In the genomic region with DNA sequence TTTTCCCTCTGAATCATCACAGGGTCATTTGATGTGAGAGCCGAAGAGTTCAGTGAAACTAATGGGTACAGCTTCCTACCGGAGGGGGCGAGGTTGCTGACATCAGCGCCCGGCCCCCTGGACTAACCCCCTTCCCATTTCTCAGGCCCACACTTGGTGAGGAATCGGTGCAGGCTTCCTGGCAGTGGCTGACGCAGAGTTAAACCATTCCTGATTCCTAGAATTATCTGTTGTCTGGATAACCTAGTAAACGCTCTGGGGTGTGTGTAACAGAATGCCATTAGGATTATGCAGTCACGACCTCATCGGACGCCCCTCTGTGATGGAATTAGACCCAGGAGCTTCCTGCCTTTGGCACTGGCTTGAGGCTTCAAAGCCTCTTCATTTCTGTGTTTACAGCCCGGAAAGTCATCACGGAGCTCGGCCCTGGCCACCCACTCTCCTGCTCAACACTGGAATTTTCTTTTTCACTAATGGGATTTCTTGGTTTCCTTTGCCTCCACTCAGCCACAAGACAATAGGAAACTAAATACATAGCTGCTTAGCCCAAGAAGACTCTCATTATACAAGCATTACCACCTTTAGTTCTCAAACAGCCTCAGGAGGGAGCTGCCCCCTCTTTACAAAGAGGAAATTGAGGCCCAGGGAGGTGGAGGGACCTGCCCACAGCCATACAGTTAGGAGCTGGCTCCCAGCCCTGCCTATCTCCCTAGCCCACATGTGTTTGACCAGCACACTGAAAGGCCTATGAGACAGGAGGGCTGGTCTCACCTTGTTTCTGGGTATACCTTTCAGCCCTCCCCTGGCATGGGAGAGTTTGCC, we compare ENCODE assay signal across 8 cellular contexts.
DNase-seq lines count a peak whose midpoint lies in the region; ATAC-seq and TF ChIP-seq lines count a peak whose summit lies in the region.

No MANE protein-coding gene starts in this region.

- H3K36me3 ChIP-seq in body of pancreas (replicated peaks in 1 of 2; ENCODE audit: insufficient read depth in 1 of 2, low read depth in 2 of 2) (no peaks in the 10 kb centered on the region), lower lobe of right lung (peaks cover 44% of the 10 kb centered on the region), thymus (ENCODE audit: control insufficient read depth, insufficient read depth) (peaks cover 69% of the 10 kb centered on the region)

- H3K9me3 ChIP-seq in body of pancreas (no peaks in the 10 kb centered on the region), lower lobe of right lung (no peaks in the 10 kb centered on the region), thymus (ENCODE audit: control insufficient read depth) (no peaks in the 10 kb centered on the region)

- no peaks in the 10 kb centered on the region for H3K27me3 Mint-ChIP-seq in activated CD8-positive, alpha-beta T cell treated with anti-CD3 and anti-CD28 coated beads for 36 hours
- no peaks in the 10 kb centered on the region for H3K27me3 Mint-ChIP-seq in activated CD8-positive, alpha-beta T cell treated with anti-CD3 and anti-CD28 coated beads, Interleukin-2, amount 10 ng/mL, durations not matched to agents 7 days and 5 days (ENCODE audit: low read depth)

- H3K4me1 ChIP-seq in body of pancreas, result peaks cover 40% of the 10 kb centered on the region
- H3K4me1 ChIP-seq in lower lobe of right lung, result peaks cover 56% of the 10 kb centered on the region
- H3K4me1 ChIP-seq in thymus (ENCODE audit: control insufficient read depth, insufficient read depth, low read length), result no peaks in the 10 kb centered on the region

- no peak for DNase-seq in activated CD8-positive, alpha-beta T cell treated with anti-CD3 and anti-CD28 coated beads for 36 hours
- no peak for DNase-seq in activated CD8-positive, alpha-beta T cell treated with anti-CD3 and anti-CD28 coated beads, Interleukin-2, amount 10 ng/mL, durations not matched to agents 7 days and 5 days
- DNase-seq in body of pancreas, result no peak
- DNase-seq in lower lobe of right lung, result no peak
- DNase-seq in epidermal melanocyte (ENCODE audit: insufficient read length, low spot score), result no peak

- intact Hi-C loops in activated CD8-positive, alpha-beta T cell treated with anti-CD3 and anti-CD28 coated beads for 36 hours (cut with micrococcal nuclease), result no loop called here
- intact Hi-C loops in body of pancreas (cut with DNase I) (no loop called here), lower lobe of right lung (cut with DNase I) (no loop called here)

- ATAC-seq in activated CD8-positive, alpha-beta T cell treated with anti-CD3 and anti-CD28 coated beads for 36 hours, result no peak
- no peak for ATAC-seq in activated CD8-positive, alpha-beta T cell treated with anti-CD3 and anti-CD28 coated beads, Interleukin-2, amount 10 ng/mL, durations not matched to agents 7 days and 5 days
- ATAC-seq in body of pancreas (no peak), lower lobe of right lung (no peak), GM21423 (IDR thresholded peaks at IDR 0.05; ENCODE audit: unreplicated experiment) (no peak)
- no peak for ATAC-seq in activated CD4-positive, CD25-positive, alpha-beta regulatory T cell treated with anti-CD3 and anti-CD28 coated beads, Interleukin-2, amount 50 U/mL, for 24 hours

- H3K4me3 ChIP-seq in body of pancreas (no peak overlapping the region), lower lobe of right lung (peak overlapping the region; percentile 24), thymus (ENCODE audit: low read length) (no peak overlapping the region)

- H3K36me3 Mint-ChIP-seq in activated CD8-positive, alpha-beta T cell treated with anti-CD3 and anti-CD28 coated beads for 36 hours (ENCODE audit: low read depth), result peaks cover 5% of the 10 kb centered on the region
- peaks cover 6% of the 10 kb centered on the region for H3K36me3 Mint-ChIP-seq in activated CD8-positive, alpha-beta T cell treated with anti-CD3 and anti-CD28 coated beads, Interleukin-2, amount 10 ng/mL, durations not matched to agents 7 days and 5 days (ENCODE audit: low read depth)

- POLR2A ChIA-PET in activated CD8-positive, alpha-beta T cell treated with anti-CD3 and anti-CD28 coated beads for 36 hours (lab: Charles Lee), result interaction anchor here (0.6 to 1.1 kb wide), 2 partner anchors 255 to 324 kb away, joined by 3 to 4 read pairs; no protein-coding TSS in a partner anchor
- POLR2A ChIA-PET in activated CD8-positive, alpha-beta T cell treated with anti-CD3 and anti-CD28 coated beads, Interleukin-2, amount 10 ng/mL, durations not matched to agents 7 days and 5 days (lab: Charles Lee), result no interaction called here

- H3K27ac ChIP-seq in body of pancreas (peak overlapping the region; percentile 41 to 100 (median 82)), lower lobe of right lung (peak overlapping the region; percentile 84), thymus (ENCODE audit: low read depth) (peak overlapping the region; percentile 68)

- TF ChIP-seq POLR2A in body of pancreas (IDR thresholded peaks at IDR 0.05), result no peak

- H3K27me3 ChIP-seq in body of pancreas, result no peaks in the 10 kb centered on the region
- H3K27me3 ChIP-seq in lower lobe of right lung (ENCODE audit: low read depth), result no peaks in the 10 kb centered on the region
- no peaks in the 10 kb centered on the region for H3K27me3 ChIP-seq in thymus (ENCODE audit: control insufficient read depth, insufficient read depth)

- H3K4me3 Mint-ChIP-seq in activated CD8-positive, alpha-beta T cell treated with anti-CD3 and anti-CD28 coated beads for 36 hours, result no peak overlapping the region
- no peak overlapping the region for H3K4me3 Mint-ChIP-seq in activated CD8-positive, alpha-beta T cell treated with anti-CD3 and anti-CD28 coated beads, Interleukin-2, amount 10 ng/mL, durations not matched to agents 7 days and 5 days

- no peaks in the 10 kb centered on the region for H3K9me3 Mint-ChIP-seq in activated CD8-positive, alpha-beta T cell treated with anti-CD3 and anti-CD28 coated beads for 36 hours
- no peaks in the 10 kb centered on the region for H3K9me3 Mint-ChIP-seq in activated CD8-positive, alpha-beta T cell treated with anti-CD3 and anti-CD28 coated beads, Interleukin-2, amount 10 ng/mL, durations not matched to agents 7 days and 5 days (ENCODE audit: insufficient read depth)

- TF ChIP-seq CTCF in activated CD8-positive, alpha-beta T cell treated with anti-CD3 and anti-CD28 coated beads for 36 hours (IDR thresholded peaks at IDR 0.05), result no peak
- TF ChIP-seq CTCF in body of pancreas (IDR thresholded peaks at IDR 0.05) (no peak), lower lobe of right lung (IDR thresholded peaks at IDR 0.05) (no peak)

- peak overlapping the region; percentile 1 for H3K27ac Mint-ChIP-seq in activated CD8-positive, alpha-beta T cell treated with anti-CD3 and anti-CD28 coated beads for 36 hours
- H3K27ac Mint-ChIP-seq in activated CD8-positive, alpha-beta T cell treated with anti-CD3 and anti-CD28 coated beads, Interleukin-2, amount 10 ng/mL, durations not matched to agents 7 days and 5 days, result no peak overlapping the region

- no peaks in the 10 kb centered on the region for H3K4me1 Mint-ChIP-seq in activated CD8-positive, alpha-beta T cell treated with anti-CD3 and anti-CD28 coated beads for 36 hours (ENCODE audit: low read depth)
- H3K4me1 Mint-ChIP-seq in activated CD8-positive, alpha-beta T cell treated with anti-CD3 and anti-CD28 coated beads, Interleukin-2, amount 10 ng/mL, durations not matched to agents 7 days and 5 days (ENCODE audit: low read depth), result peaks cover 4% of the 10 kb centered on the region

- CTCF ChIA-PET in activated CD8-positive, alpha-beta T cell treated with anti-CD3 and anti-CD28 coated beads for 36 hours (lab: Charles Lee), result no interaction called here
- CTCF ChIA-PET in activated CD8-positive, alpha-beta T cell treated with anti-CD3 and anti-CD28 coated beads, Interleukin-2, amount 10 ng/mL, durations not matched to agents 7 days and 5 days (lab: Charles Lee), result no interaction called here

- WGBS in body of pancreas, 2 donors, result 61 to 66% methylated on average over 14 of the region's 14 CpGs
- WGBS in thymus, result 93% methylated on average over 14 of the region's 14 CpGs
